Comparison of ENCODE assay signal across 8 cellular contexts in the genomic region with DNA sequence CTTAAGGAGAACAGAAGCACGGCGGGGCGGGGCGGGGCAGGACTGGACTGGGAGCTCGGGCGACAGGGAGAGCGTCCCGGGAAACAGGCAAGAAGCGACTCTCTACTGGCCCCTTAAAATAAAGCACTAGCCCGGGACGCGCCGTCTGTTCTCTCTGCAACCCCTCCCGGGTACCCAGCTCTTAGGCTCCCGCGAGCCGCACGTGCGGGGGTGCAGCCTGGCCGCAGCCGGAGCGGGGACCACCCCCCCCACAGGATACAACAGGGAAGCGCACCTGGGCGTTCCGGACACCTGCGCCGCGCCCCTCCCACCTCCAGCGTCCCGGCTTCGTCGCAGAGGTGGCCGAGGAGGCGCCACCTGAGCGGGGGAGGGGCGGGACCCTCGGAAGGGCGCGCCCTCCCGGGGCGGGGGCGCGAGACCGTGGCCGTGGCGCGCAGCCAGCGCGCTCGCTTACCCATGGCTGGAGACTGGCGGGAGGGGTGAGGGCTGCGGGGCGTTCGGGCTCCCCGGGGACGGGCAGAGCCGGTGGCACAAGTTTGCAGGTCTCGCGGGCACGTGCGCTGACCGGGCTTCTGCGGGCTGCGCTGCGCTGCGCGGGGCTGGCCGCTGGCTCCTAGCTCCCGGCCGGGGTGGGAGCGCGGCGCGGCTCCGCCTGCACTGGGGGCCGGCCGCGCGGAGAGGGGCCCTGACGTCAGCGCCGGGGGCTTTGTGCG.
DNase-seq lines count a peak whose midpoint lies in the region; ATAC-seq, FAIRE-seq and TF ChIP-seq lines count a peak whose summit lies in the region.

No MANE protein-coding gene starts in this region.

- ATAC-seq in GM21786 (IDR thresholded peaks at IDR 0.05; ENCODE audit: unreplicated experiment), result no peak

- FAIRE-seq in urothelium cell line (lab: Jason Lieb, UNC), result no peak

- DNase-seq in NCI-H524 (lab: John Stamatoyannopoulos, UW), result peak; percentile 4 to 42
- DNase-seq in NCI-H524 treated with DMSO at 0.1 percent for 48 hours (lab: John Stamatoyannopoulos, UW), result no peak
- peak; percentile 85 for DNase-seq in RPMI8226
- peak; percentile 52 for DNase-seq in ecto neural progenitor cell (ENCODE audit: low spot score)
- peak in 1 of 2 experiments; percentile 39 for DNase-seq in mesothelial cell of epicardium (ENCODE audit: low spot score in 2 of 2, unreplicated experiment in 2 of 2)
- peak; percentile 13 for DNase-seq in urothelium cell line (ENCODE audit: low spot score)
- DNase-seq in HPDE6-E6E7 (ENCODE audit: extremely low spot score), result no peak

- peaks cover 20% of the 10 kb centered on the region for H3K27me3 Mint-ChIP-seq in mesothelial cell of epicardium (ENCODE audit: low read depth)

- H3K4me1 Mint-ChIP-seq in mesothelial cell of epicardium, result peaks cover 10% of the 10 kb centered on the region

- H3K9me3 Mint-ChIP-seq in mesothelial cell of epicardium, result peaks cover 6% of the 10 kb centered on the region

- H3K36me3 Mint-ChIP-seq in mesothelial cell of epicardium, result no peaks in the 10 kb centered on the region

- H3K27ac Mint-ChIP-seq in mesothelial cell of epicardium, result peak overlapping the region; percentile 12

- no peak for TF ChIP-seq CTCF in mesothelial cell of epicardium (IDR thresholded peaks at IDR 0.05; ENCODE audit: unreplicated experiment)

- peak overlapping the region; percentile 73 for H3K4me3 Mint-ChIP-seq in mesothelial cell of epicardium

Comparison
In these comparisons a context has a peak if more than half of its experiments do, and no peak if none do; other contexts are left out.
1. DNase-seq: peak in NCI-H524 (2 of 2), RPMI8226 (single experiment), ecto neural progenitor cell (single experiment) and urothelium cell line (single experiment); none in NCI-H524 treated with DMSO at 0.1 percent for 48 hours (single experiment) and HPDE6-E6E7 (single experiment).